ENCODE assay signal across 1 cellular context in the genomic region with DNA sequence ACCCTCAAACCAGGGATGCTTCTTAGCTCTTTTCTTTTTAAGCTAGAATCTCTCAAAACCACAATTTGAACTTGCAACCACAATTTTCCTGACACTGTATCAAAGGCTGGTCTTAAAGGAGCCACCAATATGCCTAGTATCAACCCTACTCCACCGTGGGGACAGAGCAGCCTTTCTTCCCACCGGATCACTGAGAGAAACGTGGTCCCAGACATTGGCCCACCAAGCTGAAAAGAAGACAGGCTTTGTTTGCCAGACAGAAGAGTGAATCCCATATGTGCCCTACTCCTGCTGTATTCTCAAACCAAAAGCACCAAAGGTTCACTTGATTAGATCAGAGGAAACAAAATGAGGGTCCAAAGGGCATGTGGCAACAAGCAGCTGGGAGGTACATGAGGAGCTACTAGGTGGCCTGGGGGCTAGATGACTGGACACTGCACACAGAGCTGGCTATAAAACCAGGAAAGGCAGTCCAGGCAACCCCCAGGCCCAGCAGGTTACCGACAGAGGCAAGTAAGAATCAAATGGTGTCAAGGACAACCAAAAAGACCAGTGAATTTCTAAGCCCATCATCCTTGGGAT.
A peak's percentile ranks its signal among the peaks of the same experiment; 100 is the strongest.
TF ChIP-seq lines count a peak whose summit lies in the region.

No MANE protein-coding gene starts in this region.

TF ChIP-seq in GM12878, 131 proteins besides CTCF, POLR2A, EP300 and RAD21:
- TF ChIP-seq NR2F1 (conservative IDR thresholded peaks at IDR 0.05) (0 out of 2 replicates have a peak, but pooled peaks have one; percentile 7), FOS (IDR thresholded peaks at IDR 0.05; ENCODE audit: borderline replicate concordance, extremely low read depth, insufficient read length) (no peak)
